ENCODE assay signal across 20 cellular contexts in genomic region chr22:19641983-19642451, GRCh38.
"Had no signal": no experiment of that assay in that cellular context is flagged by ENCODE, and none has a peak within 500 bp of the region (broad histone marks: within the 10 kb centered on the region; RNA-seq: fewer than 3 reads in every experiment).

No MANE protein-coding gene starts in this region.

- ATAC-seq: gastroesophageal sphincter had no signal

- H3K4me3 ChIP-seq: esophagus muscularis mucosa, gastroesophageal sphincter, heart right ventricle, lower lobe of right lung, psoas muscle, stomach, vagina had no signal

- H3K36me3 ChIP-seq: esophagus muscularis mucosa, gastroesophageal sphincter, heart right ventricle, lower lobe of right lung, stomach, vagina had no signal

- FAIRE-seq: islet of Langerhans, small intestine, TTC549 had no signal

- DNase-seq: activated CD4-positive, alpha-beta memory T cell treated with anti-CD3 and anti-CD28 coated beads, Interleukin-2, amount 10 ng/mL, durations not matched to agents 7 days and 5 days; activated CD4-positive, alpha-beta T cell treated with anti-CD3 and anti-CD28 coated beads for 4 hours; activated naive CD4-positive, alpha-beta T cell treated with anti-CD3 and anti-CD28 coated beads for 36 hours; activated T-cell treated with anti-CD3 and anti-CD28 coated beads, Interleukin-2, amount 50 U/mL, for 24 hours; cerebellar nuclear complex; effector CD8-positive, alpha-beta T cell; heart right ventricle; lower lobe of right lung; psoas muscle; stimulated activated CD4-positive, alpha-beta T cell treated with anti-CD3 and anti-CD28 coated beads, Interleukin-15, amount 100 ng/mL, for 24 hours; stimulated activated CD4-positive, alpha-beta T cell treated with anti-CD3 and anti-CD28 coated beads, Interleukin-2, amount 100 ng/mL, for 48 hours; stomach had no signal

- H3K4me3 Mint-ChIP-seq: activated CD4-positive, alpha-beta memory T cell treated with anti-CD3 and anti-CD28 coated beads, Interleukin-2, amount 10 ng/mL, durations not matched to agents 7 days and 5 days; activated naive CD4-positive, alpha-beta T cell treated with anti-CD3 and anti-CD28 coated beads for 36 hours; activated T-cell treated with anti-CD3 and anti-CD28 coated beads, Interleukin-2, amount 50 U/mL, for 24 hours; T-helper 2 cell treated with Interferon-gamma antibody and Interleukin-4, amounts not matched to agents 5 μg/mL and 100 μg/mL, for 36 hours had no signal

- H3K27me3 ChIP-seq: vagina had no signal

- H3K9me3 ChIP-seq: lower lobe of right lung, psoas muscle, vagina had no signal

- H3K4me1 Mint-ChIP-seq: activated CD4-positive, alpha-beta memory T cell treated with anti-CD3 and anti-CD28 coated beads, Interleukin-2, amount 10 ng/mL, durations not matched to agents 7 days and 5 days had no signal

- H3K9me3 Mint-ChIP-seq: activated naive CD4-positive, alpha-beta T cell treated with anti-CD3 and anti-CD28 coated beads for 36 hours; T-helper 2 cell treated with Interferon-gamma antibody and Interleukin-4, amounts not matched to agents 5 μg/mL and 100 μg/mL, for 36 hours had no signal

- H3K27ac ChIP-seq: esophagus muscularis mucosa, gastroesophageal sphincter, heart right ventricle, lower lobe of right lung, psoas muscle, stomach, vagina had no signal

- H3K27ac Mint-ChIP-seq: activated CD4-positive, alpha-beta memory T cell treated with anti-CD3 and anti-CD28 coated beads, Interleukin-2, amount 10 ng/mL, durations not matched to agents 7 days and 5 days; activated naive CD4-positive, alpha-beta T cell treated with anti-CD3 and anti-CD28 coated beads for 36 hours; activated T-cell treated with anti-CD3 and anti-CD28 coated beads, Interleukin-2, amount 50 U/mL, for 24 hours; nephron progenitor cell; T-helper 2 cell treated with Interferon-gamma antibody and Interleukin-4, amounts not matched to agents 5 μg/mL and 100 μg/mL, for 36 hours had no signal

- H3K4me1 ChIP-seq: esophagus muscularis mucosa, gastroesophageal sphincter, lower lobe of right lung, psoas muscle, stomach had no signal
